8 cellular contexts compared by ENCODE assay signal in genomic region chr1:155745284-155746228, GRCh38. TPM values are rescaled to one million over a fixed set of nuclear protein-coding genes. Genes with fewer than 3 reads are reported as not detected.
DNase-seq lines count a peak whose midpoint lies in the region; TF ChIP-seq lines count a peak whose summit lies in the region.
"Not testable (repeated sequence)": the region's sequence is repeated elsewhere in the genome, so short reads cannot be mapped to it uniquely, and the experiment has no call there.

No MANE protein-coding gene starts in this region.

- not testable (repeated sequence) for H3K4me1 Mint-ChIP-seq in activated naive CD4-positive, alpha-beta T cell treated with anti-CD3 and anti-CD28 coated beads for 36 hours (ENCODE audit: low read depth)

- H3K4me1 ChIP-seq in SJSA1 (replicated peaks): not testable (repeated sequence)

- not testable (repeated sequence) for H3K36me3 Mint-ChIP-seq in activated naive CD4-positive, alpha-beta T cell treated with anti-CD3 and anti-CD28 coated beads for 36 hours (ENCODE audit: low read depth)

- peak overlapping the region; percentile 65 for H3K4me3 ChIP-seq in HFF-Myc (replicated peaks; ENCODE audit: low read depth, low read length)
- H3K4me3 ChIP-seq in SJSA1: peak overlapping the region; percentile 40

- not testable (repeated sequence) for H3K27me3 ChIP-seq in SJSA1 (replicated peaks)

- H3K27me3 Mint-ChIP-seq in activated naive CD4-positive, alpha-beta T cell treated with anti-CD3 and anti-CD28 coated beads for 36 hours (ENCODE audit: low read depth): not testable (repeated sequence)

- intact Hi-C loops in activated naive CD4-positive, alpha-beta T cell treated with anti-CD3 and anti-CD28 coated beads for 36 hours (cut with micrococcal nuclease): loop anchor here (2.0 to 10.0 kb wide), 5 partner anchors 57 to 309 kb away; partner anchors contain the start of genes ARHGEF2, DAP3, GON4L and LAMTOR2

- peaks cover 12% of the 10 kb centered on the region for H3K36me3 ChIP-seq in SJSA1

- H3K4me3 Mint-ChIP-seq in activated naive CD4-positive, alpha-beta T cell treated with anti-CD3 and anti-CD28 coated beads for 36 hours: peak overlapping the region; percentile 87

- not testable (repeated sequence) for H3K9me3 ChIP-seq in SJSA1 (replicated peaks)

- peak overlapping the region; percentile 84 for H3K27ac Mint-ChIP-seq in activated naive CD4-positive, alpha-beta T cell treated with anti-CD3 and anti-CD28 coated beads for 36 hours

- not testable (repeated sequence) for H3K27ac ChIP-seq in SJSA1

- CTCF ChIA-PET in activated naive CD4-positive, alpha-beta T cell treated with anti-CD3 and anti-CD28 coated beads for 36 hours (lab: Charles Lee): interaction anchor here (0.7 to 1.2 kb wide), 3 partner anchors 15 to 55 kb away, joined by 3 to 5 read pairs (median 3); no protein-coding TSS in a partner anchor

- H3K9me3 Mint-ChIP-seq in activated naive CD4-positive, alpha-beta T cell treated with anti-CD3 and anti-CD28 coated beads for 36 hours: not testable (repeated sequence)

- not testable (repeated sequence) for TF ChIP-seq CTCF in HFF-Myc (IDR thresholded peaks at IDR 0.05; ENCODE audit: low read depth, low read length, missing control alignments)

- DNase-seq in GM04503 (ENCODE audit: low read depth): peak; percentile 92
- DNase-seq in HFF-Myc (ENCODE audit: extremely low read depth, low read depth): peak; percentile 93
- DNase-seq in MV-4-11 (lab: John Stamatoyannopoulos, UW): peak; percentile 99
- peak; percentile 94 to 98 for DNase-seq in SJSA1 (ENCODE audit: low read depth in 1 of 2, low spot score in 2 of 2)
- peak; percentile 99 for DNase-seq in activated naive CD4-positive, alpha-beta T cell treated with anti-CD3 and anti-CD28 coated beads for 36 hours
- peak; percentile 69 for DNase-seq in germinal center (ENCODE audit: low spot score)
- DNase-seq in non-pigmented ciliary epithelial cell (ENCODE audit: low read depth): peak; percentile 96
- peak; percentile 97 for DNase-seq in superior temporal gyrus (ENCODE audit: extremely low spot score)

RNA-seq across cellular contexts. Expression of gene DAP3, which starts 56.7 kb away (rescaled TPM):
- total RNA-seq in SJSA1 (2014; rRNA removed; shearing (Covaris generic)): 34.3 and 52.6 TPM in 2 replicates
- 100 to 1,000 TPM; 137 to 141 TPM for total RNA-seq in activated naive CD4-positive, alpha-beta T cell treated with anti-CD3 and anti-CD28 coated beads for 36 hours

RNA-seq across cellular contexts. Expression of gene YY1AP1, which starts 57.0 kb away (rescaled TPM):
- total RNA-seq in SJSA1 (2014; rRNA removed; shearing (Covaris generic)): 46.5 and 48.9 TPM in 2 replicates
- total RNA-seq in activated naive CD4-positive, alpha-beta T cell treated with anti-CD3 and anti-CD28 coated beads for 36 hours: 10 to 100 TPM; 54.8 to 59.5 TPM
